1 cellular context compared by ENCODE assay signal in the genomic region with DNA sequence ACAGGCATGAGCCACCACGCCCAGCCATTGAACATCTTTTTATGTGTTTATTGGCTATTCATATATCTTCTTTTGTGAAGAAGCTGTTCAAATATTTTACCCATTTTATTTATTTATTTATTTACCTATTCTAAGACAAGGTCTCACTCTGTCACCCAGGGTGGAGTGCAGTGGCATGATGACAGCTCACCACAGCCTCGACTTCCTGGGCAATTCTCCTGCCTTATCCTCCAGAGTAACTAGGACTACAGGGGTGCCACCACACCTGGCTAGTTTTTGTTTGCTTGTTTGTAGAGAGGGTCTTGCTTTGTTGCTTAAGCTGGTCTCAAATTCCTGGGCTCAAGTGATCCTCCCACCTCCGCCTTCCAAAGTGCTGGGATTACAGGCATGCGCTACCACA.
TF ChIP-seq lines count a peak whose summit lies in the region.

No MANE protein-coding gene starts in this region.

TF ChIP-seq in A549, 52 proteins besides CTCF, POLR2A, EP300 and RAD21 (continued from another document):
- TF ChIP-seq HEYL (CRISPR knock-in tag; IDR thresholded peaks at IDR 0.05) (no peak), ESRRA (IDR thresholded peaks at IDR 0.05; ENCODE audit: borderline replicate concordance, low read length) (no peak), CBX2 (IDR thresholded peaks at IDR 0.05; ENCODE audit: borderline replicate concordance, low read depth) (no peak), HDAC2 (IDR thresholded peaks at IDR 0.05) (no peak), FOSB (CRISPR knock-in tag; IDR thresholded peaks at IDR 0.05) (no peak), MYC (IDR thresholded peaks at IDR 0.05; ENCODE audit: borderline replicate concordance, low read length) (no peak), KDM1A (IDR thresholded peaks at IDR 0.05; ENCODE audit: low read depth) (no peak), SMC3 (IDR thresholded peaks at IDR 0.05) (no peak), MAFK (IDR thresholded peaks at IDR 0.05; ENCODE audit: partially characterized antibody) (no peak), RFX5 (IDR thresholded peaks at IDR 0.05) (no peak)
- TF ChIP-seq, protein P1, sequence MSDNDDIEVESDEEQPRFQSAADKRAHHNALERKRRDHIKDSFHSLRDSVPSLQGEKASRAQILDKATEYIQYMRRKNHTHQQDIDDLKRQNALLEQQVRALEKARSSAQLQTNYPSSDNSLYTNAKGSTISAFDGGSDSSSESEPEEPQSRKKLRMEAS (IDR thresholded peaks at IDR 0.05) = no peak
- TF ChIP-seq, protein P2, sequence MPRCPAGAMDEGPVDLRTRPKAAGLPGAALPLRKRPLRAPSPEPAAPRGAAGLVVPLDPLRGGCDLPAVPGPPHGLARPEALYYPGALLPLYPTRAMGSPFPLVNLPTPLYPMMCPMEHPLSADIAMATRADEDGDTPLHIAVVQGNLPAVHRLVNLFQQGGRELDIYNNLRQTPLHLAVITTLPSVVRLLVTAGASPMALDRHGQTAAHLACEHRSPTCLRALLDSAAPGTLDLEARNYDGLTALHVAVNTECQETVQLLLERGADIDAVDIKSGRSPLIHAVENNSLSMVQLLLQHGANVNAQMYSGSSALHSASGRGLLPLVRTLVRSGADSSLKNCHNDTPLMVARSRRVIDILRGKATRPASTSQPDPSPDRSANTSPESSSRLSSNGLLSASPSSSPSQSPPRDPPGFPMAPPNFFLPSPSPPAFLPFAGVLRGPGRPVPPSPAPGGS (IDR thresholded peaks at IDR 0.05) = no peak
- TF ChIP-seq, protein P3, sequence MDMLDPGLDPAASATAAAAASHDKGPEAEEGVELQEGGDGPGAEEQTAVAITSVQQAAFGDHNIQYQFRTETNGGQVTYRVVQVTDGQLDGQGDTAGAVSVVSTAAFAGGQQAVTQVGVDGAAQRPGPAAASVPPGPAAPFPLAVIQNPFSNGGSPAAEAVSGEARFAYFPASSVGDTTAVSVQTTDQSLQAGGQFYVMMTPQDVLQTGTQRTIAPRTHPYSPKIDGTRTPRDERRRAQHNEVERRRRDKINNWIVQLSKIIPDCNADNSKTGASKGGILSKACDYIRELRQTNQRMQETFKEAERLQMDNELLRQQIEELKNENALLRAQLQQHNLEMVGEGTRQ (IDR thresholded peaks at IDR 0.05) = no peak
